8 cellular contexts compared by ENCODE assay signal in the genomic region with DNA sequence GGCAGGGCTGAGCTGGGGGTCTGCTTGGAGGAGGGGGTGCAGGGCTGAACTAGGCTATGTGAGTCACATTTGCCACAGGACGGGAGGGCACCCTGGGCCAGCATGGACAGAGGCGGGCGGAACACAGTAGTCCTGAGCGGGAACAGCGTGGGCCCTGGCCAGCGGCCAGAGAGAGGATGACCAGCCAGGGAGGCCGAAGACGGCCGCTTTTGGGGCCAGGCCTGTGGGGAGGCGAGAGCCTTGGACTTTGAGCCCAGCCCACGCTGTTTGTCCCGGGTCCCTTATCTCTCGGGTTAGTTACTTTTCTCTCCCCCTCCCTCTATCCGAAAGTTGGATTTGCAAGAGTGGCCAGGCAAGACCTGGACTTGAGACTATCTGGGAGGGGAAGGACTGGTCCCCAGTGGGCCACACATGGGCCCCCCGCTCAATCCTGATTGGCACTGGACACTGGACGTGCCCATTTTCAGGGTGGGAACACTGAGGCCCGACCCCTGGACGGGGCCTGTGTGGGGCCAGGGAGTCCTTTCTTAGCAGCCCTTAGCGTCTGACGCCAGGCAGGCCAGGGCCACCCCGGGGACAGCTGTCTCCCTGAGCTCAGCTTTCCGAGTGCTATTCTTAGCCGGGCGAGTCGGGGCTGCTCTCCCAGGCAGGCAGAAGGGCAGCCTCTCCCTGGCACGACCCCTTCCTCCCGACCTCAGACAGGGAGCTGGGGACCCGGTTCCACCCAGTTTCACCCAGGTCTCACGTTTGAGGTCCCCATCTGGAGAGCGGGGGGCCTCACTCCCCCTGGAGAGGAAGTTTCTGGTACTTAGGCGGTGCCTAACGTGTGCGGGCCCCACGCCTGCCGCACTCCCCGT. TPM values are rescaled to one million over a fixed set of nuclear protein-coding genes. Genes with fewer than 3 reads are reported as not detected.
DNase-seq lines count a peak whose midpoint lies in the region; ATAC-seq and TF ChIP-seq lines count a peak whose summit lies in the region.

No MANE protein-coding gene starts in this region.

- ATAC-seq in HG02623 (IDR thresholded peaks at IDR 0.05; ENCODE audit: unreplicated experiment): no peak
- ATAC-seq in HG03025 (IDR thresholded peaks at IDR 0.05; ENCODE audit: low FRiP score, unreplicated experiment): no peak

- H3K9me3 ChIP-seq in ES-I3 (ENCODE audit: control insufficient read depth, insufficient read depth, low read length) (no peaks in the 10 kb centered on the region), MG63 (no peaks in the 10 kb centered on the region), testis (no peaks in the 10 kb centered on the region)

- H3K4me1 ChIP-seq in ES-I3 (ENCODE audit: insufficient read depth, low read length): peaks cover 4% of the 10 kb centered on the region
- peaks cover 41% of the 10 kb centered on the region for H3K4me1 ChIP-seq in testis

- no peak for TF ChIP-seq POLR2A in testis (IDR thresholded peaks at IDR 0.05)

- H3K4me3 ChIP-seq in MG63 (peak overlapping the region; percentile 49), brain microvascular endothelial cell (ENCODE audit: low read depth, low read length) (peak overlapping the region; percentile 53), testis (peak overlapping the region; percentile 73 to 92)

- TF ChIP-seq CTCF in brain microvascular endothelial cell (IDR thresholded peaks at IDR 0.05; ENCODE audit: low read depth, low read length, missing control alignments): no peak
- TF ChIP-seq CTCF in testis (IDR thresholded peaks at IDR 0.05): no peak

- in situ Hi-C loops in brain microvascular endothelial cell (cut with HindIII; ENCODE audit: low pct_ligation_motif_present, low sequenced_read_pairs): no loop called here

- H3K9ac ChIP-seq in ES-I3 (ENCODE audit: low read depth, low read length): peak overlapping the region; percentile 32

- H3K27ac ChIP-seq in brain microvascular endothelial cell (no peak overlapping the region), testis (peak overlapping the region; percentile 69 to 76)

- H3K36me3 ChIP-seq in ES-I3 (ENCODE audit: insufficient read depth, low read length): no peaks in the 10 kb centered on the region
- H3K36me3 ChIP-seq in MG63: no peaks in the 10 kb centered on the region
- no peaks in the 10 kb centered on the region for H3K36me3 ChIP-seq in brain microvascular endothelial cell (replicated peaks)
- H3K36me3 ChIP-seq in testis (ENCODE audit: low read depth, missing control alignments): no peaks in the 10 kb centered on the region

- WGBS in testis, 2 donors: 16 to 31% methylated on average over 17 to 35 of the region's 36 CpGs

- H3K27me3 ChIP-seq in MG63 (no peaks in the 10 kb centered on the region), brain microvascular endothelial cell (replicated peaks) (no peaks in the 10 kb centered on the region), testis (no peaks in the 10 kb centered on the region)

- DNase-seq in MG63 (no peak), brain microvascular endothelial cell (no peak), left kidney (ENCODE audit: low read depth, low spot score) (peak; percentile 59), testis (peak; percentile 93), OCI-M2 (lab: John Stamatoyannopoulos, UW; ENCODE audit: unreplicated experiment) (no peak)

- intact Hi-C loops in testis (cut with DNase I; ENCODE audit: low total_unique reads): no loop called here

RNA-seq across cellular contexts. Expression of gene GAMT, which starts 0.8 kb away (rescaled TPM):
- 22.1 and 30.7 TPM in 2 replicates for total RNA-seq in MG63 (2014; rRNA removed; shearing (Covaris generic); ENCODE audit: low replicate concordance)
- total RNA-seq in testis: 100 to 1,000 TPM; 144 to 191 TPM
- polyA plus RNA-seq in testis (ENCODE audit: insufficient read depth, low read depth, low replicate concordance): 92.2 TPM

RNA-seq across cellular contexts. Expression of gene DAZAP1, which starts 6.9 kb away (rescaled TPM):
- 107 and 149 TPM in 2 replicates for total RNA-seq in MG63 (2014; rRNA removed; shearing (Covaris generic); ENCODE audit: low replicate concordance)
- total RNA-seq in testis: 10 to 100 TPM; 97.9 to 99.6 TPM
- polyA plus RNA-seq in testis (ENCODE audit: insufficient read depth, low read depth, low replicate concordance): 215 TPM

RNA-seq across cellular contexts. Expression of gene NDUFS7, which starts 16.8 kb away (rescaled TPM):
- 19.3 and 49.5 TPM in 2 replicates for total RNA-seq in MG63 (2014; rRNA removed; shearing (Covaris generic); ENCODE audit: low replicate concordance)
- 100 to 1,000 TPM; 170 to 176 TPM for total RNA-seq in testis
- 172 TPM for polyA plus RNA-seq in testis (ENCODE audit: insufficient read depth, low read depth, low replicate concordance)

RNA-seq across cellular contexts. Expression of gene RPS15, which starts 37.7 kb away (rescaled TPM):
- 702 and 820 TPM in 2 replicates for total RNA-seq in MG63 (2014; rRNA removed; shearing (Covaris generic); ENCODE audit: low replicate concordance)
- 1,000 to 10,000 TPM; 1,248 to 1,750 TPM for total RNA-seq in testis
- 768 TPM for polyA plus RNA-seq in testis (ENCODE audit: insufficient read depth, low read depth, low replicate concordance)

RNA-seq across cellular contexts. Expression of gene APC2, which starts 49.4 kb away (rescaled TPM):
- 0.59 and 2.0 TPM in 2 replicates for total RNA-seq in MG63 (2014; rRNA removed; shearing (Covaris generic); ENCODE audit: low replicate concordance)
- total RNA-seq in testis: 1 to 10 TPM; 4.6 to 5.9 TPM
- 2.8 TPM for polyA plus RNA-seq in testis (ENCODE audit: insufficient read depth, low read depth, low replicate concordance)

Comparison
In these comparisons a context has a peak if more than half of its experiments do, and no peak if none do; other contexts are left out.
1. DNase-seq: peak in left kidney (single experiment) and testis (single experiment); none in MG63 (single experiment), brain microvascular endothelial cell (single experiment) and OCI-M2 (single experiment).
2. Peak in every context shown above with its lines, with median percentiles within 50 percentile points of each other: H3K4me3 ChIP-seq.